Comparison of ENCODE assay signal across 31 cellular contexts in genomic region chrX:56313308-56313707, GRCh38.
"Had no signal": no experiment of that assay in that cellular context is flagged by ENCODE, and none has a peak within 500 bp of the region (broad histone marks: within the 10 kb centered on the region; RNA-seq: fewer than 3 reads in every experiment).

No MANE protein-coding gene starts in this region.

- H3K4me3 Mint-ChIP-seq: activated CD4-positive, alpha-beta memory T cell treated with anti-CD3 and anti-CD28 coated beads for 36 hours; activated CD4-positive, alpha-beta T cell treated with anti-CD3 and anti-CD28 coated beads for 36 hours; activated CD8-positive, alpha-beta memory T cell treated with anti-CD3 and anti-CD28 coated beads, Interleukin-2, amount 10 ng/mL, durations not matched to agents 7 days and 5 days; activated naive CD8-positive, alpha-beta T cell treated with anti-CD3 and anti-CD28 coated beads for 36 hours; activated T-helper 1 cell treated with anti-CD3 and anti-CD28 coated beads, Interleukin-12 subunit alpha, Interleukin-12 subunit beta, Interleukin-2, Interleukin-4 antibody, amounts not matched to agents 30 ng/mL and 10 ng/mL and 1 ng/mL, durations not matched to agents 14 hours and 24 hours and 36 hours had no signal

- H3K27me3 ChIP-seq: brain microvascular endothelial cell, cardiac muscle cell, colonic mucosa, esophagus squamous epithelium had no signal

- DNase-seq: activated CD4-positive, alpha-beta memory T cell treated with anti-CD3 and anti-CD28 coated beads for 36 hours; activated CD4-positive, alpha-beta T cell treated with anti-CD3 and anti-CD28 coated beads for 36 hours; activated CD4-positive, alpha-beta T cell treated with anti-CD3 and anti-CD28 coated beads, Interleukin-2, amount 10 ng/mL, durations not matched to agents 24 days and 14 days; activated CD4-positive, CD25-positive, alpha-beta regulatory T cell; activated CD4-positive, CD25-positive, alpha-beta regulatory T cell treated with anti-CD3 and anti-CD28 coated beads, Interleukin-2, amount 50 U/mL, for 72 hours; activated CD8-positive, alpha-beta memory T cell treated with anti-CD3 and anti-CD28 coated beads, Interleukin-2, amount 10 ng/mL, durations not matched to agents 7 days and 5 days; activated CD8-positive, alpha-beta memory T cell treated with anti-CD3 and anti-CD28 coated beads, Interleukin-2, amount 50 U/mL, for 4 hours; activated CD8-positive, alpha-beta T cell treated with anti-CD3 and anti-CD28 coated beads, Interleukin-2, amount 10 ng/mL, durations not matched to agents 7 days and 5 days; activated effector memory CD4-positive, alpha-beta T cell treated with anti-CD3 and anti-CD28 coated beads, Interleukin-2, amount 50 U/mL, for 16 hours; activated naive CD4-positive, alpha-beta T cell treated with anti-CD3 and anti-CD28 coated beads for 36 hours; activated naive CD8-positive, alpha-beta T cell treated with anti-CD3 and anti-CD28 coated beads for 36 hours; activated T-cell treated with anti-CD3 and anti-CD28 coated beads, Interleukin-2, amount 50 U/mL, for 1 hour; activated T-cell treated with anti-CD3 and anti-CD28 coated beads, Interleukin-2, amount 50 U/mL, for 48 hours; amniotic stem cell; anterior cingulate cortex; brain microvascular endothelial cell; central memory CD4-positive, alpha-beta T cell; cerebellar nuclear complex; colonic mucosa; effector CD8-positive, alpha-beta T cell; erythroblast; esophagus squamous epithelium; head of caudate nucleus; T-helper 2 cell had no signal

- H3K36me3 ChIP-seq: brain microvascular endothelial cell, cardiac muscle cell, colonic mucosa, esophagus squamous epithelium had no signal

- H3K27me3 Mint-ChIP-seq: activated CD4-positive, alpha-beta memory T cell treated with anti-CD3 and anti-CD28 coated beads for 36 hours; activated CD4-positive, alpha-beta T cell treated with anti-CD3 and anti-CD28 coated beads for 36 hours; activated CD4-positive, alpha-beta T cell treated with anti-CD3 and anti-CD28 coated beads, Interleukin-2, amount 10 ng/mL, durations not matched to agents 24 days and 14 days; activated CD8-positive, alpha-beta memory T cell treated with anti-CD3 and anti-CD28 coated beads, Interleukin-2, amount 10 ng/mL, durations not matched to agents 7 days and 5 days; activated naive CD4-positive, alpha-beta T cell treated with anti-CD3 and anti-CD28 coated beads, Interleukin-2, amount 50 U/mL, for 24 hours; activated naive CD8-positive, alpha-beta T cell treated with anti-CD3 and anti-CD28 coated beads for 36 hours had no signal

- H3K9me3 ChIP-seq: colonic mucosa, esophagus squamous epithelium had no signal

- H3K9me3 Mint-ChIP-seq: activated CD4-positive, alpha-beta memory T cell treated with anti-CD3 and anti-CD28 coated beads for 36 hours had no signal

- H3K27ac Mint-ChIP-seq: activated CD4-positive, alpha-beta memory T cell treated with anti-CD3 and anti-CD28 coated beads for 36 hours; activated CD4-positive, alpha-beta T cell treated with anti-CD3 and anti-CD28 coated beads for 36 hours; activated CD4-positive, alpha-beta T cell treated with anti-CD3 and anti-CD28 coated beads, Interleukin-2, amount 10 ng/mL, durations not matched to agents 24 days and 14 days; activated CD8-positive, alpha-beta memory T cell treated with anti-CD3 and anti-CD28 coated beads, Interleukin-2, amount 10 ng/mL, durations not matched to agents 7 days and 5 days; activated naive CD4-positive, alpha-beta T cell treated with anti-CD3 and anti-CD28 coated beads for 36 hours; activated naive CD8-positive, alpha-beta T cell treated with anti-CD3 and anti-CD28 coated beads for 36 hours; activated T-helper 1 cell treated with anti-CD3 and anti-CD28 coated beads, Interleukin-12 subunit alpha, Interleukin-12 subunit beta, Interleukin-2, Interleukin-4 antibody, amounts not matched to agents 30 ng/mL and 10 ng/mL and 1 ng/mL, durations not matched to agents 14 hours and 24 hours and 36 hours; activated T-helper 2 cell treated with anti-CD3 and anti-CD28 coated beads, Interferon-gamma antibody, Interleukin-2, Interleukin-4, amounts not matched to agents 10 μg/mL and 5 μg/mL and 100 μg/mL, durations not matched to agents 14 hours and 24 hours and 36 hours had no signal

- H3K36me3 Mint-ChIP-seq: activated CD4-positive, alpha-beta memory T cell treated with anti-CD3 and anti-CD28 coated beads for 36 hours; activated CD8-positive, alpha-beta memory T cell treated with anti-CD3 and anti-CD28 coated beads, Interleukin-2, amount 10 ng/mL, durations not matched to agents 7 days and 5 days had no signal

- ATAC-seq: activated CD4-positive, alpha-beta T cell treated with anti-CD3 and anti-CD28 coated beads for 36 hours; activated CD8-positive, alpha-beta memory T cell treated with anti-CD3 and anti-CD28 coated beads, Interleukin-2, amount 10 ng/mL, durations not matched to agents 7 days and 5 days; activated CD8-positive, alpha-beta T cell treated with anti-CD3 and anti-CD28 coated beads, Interleukin-2, amount 10 ng/mL, durations not matched to agents 7 days and 5 days had no signal

- H3K4me1 Mint-ChIP-seq: activated CD4-positive, alpha-beta T cell treated with anti-CD3 and anti-CD28 coated beads for 36 hours had no signal

- FAIRE-seq: endometrium, endothelial cell of umbilical vein, frontal cortex had no signal

- H3K27ac ChIP-seq: brain microvascular endothelial cell, cardiac muscle cell, colonic mucosa, esophagus squamous epithelium had no signal

- H3K4me3 ChIP-seq: cardiac muscle cell, colonic mucosa, esophagus squamous epithelium had no signal

- H3K4me1 ChIP-seq: colonic mucosa, esophagus squamous epithelium had no signal
